Comparison of ENCODE assay signal across 1 cellular context in the genomic region with DNA sequence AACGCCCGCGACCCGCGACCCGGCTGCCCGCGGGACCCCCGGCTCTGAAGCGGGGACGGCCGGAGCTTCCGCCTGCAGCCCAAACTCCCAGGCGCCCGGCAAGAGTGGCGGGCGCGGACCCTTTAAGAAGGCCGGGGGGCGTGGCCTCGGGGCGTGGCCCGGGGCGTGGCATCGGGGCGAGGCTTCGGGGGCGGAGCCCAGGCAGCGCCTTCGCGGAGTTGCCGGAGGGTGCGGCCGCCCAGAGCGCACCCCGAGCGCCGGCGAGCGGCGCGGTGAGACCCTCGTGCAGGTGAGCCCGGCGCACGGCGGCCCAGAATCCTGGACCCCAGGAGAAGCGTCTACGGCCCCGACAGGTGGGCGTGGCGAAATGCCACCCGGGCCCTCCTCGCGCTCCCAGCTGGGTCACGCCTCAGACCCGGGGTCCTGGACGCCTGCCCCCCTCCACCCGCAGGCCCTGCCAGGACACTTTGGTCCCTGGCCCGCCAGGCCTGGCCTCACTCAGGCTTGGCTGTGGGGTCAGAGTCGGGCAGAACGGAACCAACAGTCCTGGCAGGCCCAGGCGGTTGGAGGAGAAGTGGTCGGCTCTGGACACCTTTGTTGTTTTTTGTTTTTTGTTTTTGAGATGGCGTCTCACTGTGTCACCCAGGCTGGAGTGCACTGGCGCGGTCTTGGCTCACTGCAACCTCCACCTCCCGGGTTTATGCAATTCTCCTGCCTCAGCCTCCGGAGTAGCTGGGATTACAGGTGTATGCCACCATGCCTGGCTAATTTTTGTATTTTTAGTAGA.
TF ChIP-seq lines count a peak whose summit lies in the region.

No MANE protein-coding gene starts in this region.

TF ChIP-seq in WTC11, 78 proteins besides CTCF, POLR2A, EP300 and RAD21:
- TF ChIP-seq, protein P1, sequence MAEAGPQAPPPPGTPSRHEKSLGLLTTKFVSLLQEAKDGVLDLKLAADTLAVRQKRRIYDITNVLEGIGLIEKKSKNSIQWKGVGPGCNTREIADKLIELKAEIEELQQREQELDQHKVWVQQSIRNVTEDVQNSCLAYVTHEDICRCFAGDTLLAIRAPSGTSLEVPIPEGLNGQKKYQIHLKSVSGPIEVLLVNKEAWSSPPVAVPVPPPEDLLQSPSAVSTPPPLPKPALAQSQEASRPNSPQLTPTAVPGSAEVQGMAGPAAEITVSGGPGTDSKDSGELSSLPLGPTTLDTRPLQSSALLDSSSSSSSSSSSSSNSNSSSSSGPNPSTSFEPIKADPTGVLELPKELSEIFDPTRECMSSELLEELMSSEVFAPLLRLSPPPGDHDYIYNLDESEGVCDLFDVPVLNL (CRISPR knock-in tag; IDR thresholded peaks at IDR 0.05; ENCODE audit: borderline replicate concordance, low read depth), result no peak
- TF ChIP-seq, protein P2, sequence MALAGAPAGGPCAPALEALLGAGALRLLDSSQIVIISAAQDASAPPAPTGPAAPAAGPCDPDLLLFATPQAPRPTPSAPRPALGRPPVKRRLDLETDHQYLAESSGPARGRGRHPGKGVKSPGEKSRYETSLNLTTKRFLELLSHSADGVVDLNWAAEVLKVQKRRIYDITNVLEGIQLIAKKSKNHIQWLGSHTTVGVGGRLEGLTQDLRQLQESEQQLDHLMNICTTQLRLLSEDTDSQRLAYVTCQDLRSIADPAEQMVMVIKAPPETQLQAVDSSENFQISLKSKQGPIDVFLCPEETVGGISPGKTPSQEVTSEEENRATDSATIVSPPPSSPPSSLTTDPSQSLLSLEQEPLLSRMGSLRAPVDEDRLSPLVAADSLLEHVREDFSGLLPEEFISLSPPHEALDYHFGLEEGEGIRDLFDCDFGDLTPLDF (CRISPR knock-in tag; IDR thresholded peaks at IDR 0.05), result no peak
- no peak for TF ChIP-seq PRRX2 (CRISPR knock-in tag; IDR thresholded peaks at IDR 0.05)
- TF ChIP-seq IRF2 (CRISPR knock-in tag; IDR thresholded peaks at IDR 0.05; ENCODE audit: borderline replicate concordance, low read depth), result no peak
- TF ChIP-seq, protein P3, sequence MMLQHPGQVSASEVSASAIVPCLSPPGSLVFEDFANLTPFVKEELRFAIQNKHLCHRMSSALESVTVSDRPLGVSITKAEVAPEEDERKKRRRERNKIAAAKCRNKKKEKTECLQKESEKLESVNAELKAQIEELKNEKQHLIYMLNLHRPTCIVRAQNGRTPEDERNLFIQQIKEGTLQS (CRISPR knock-in tag; conservative IDR thresholded peaks at IDR 0.05), result no peak
- TF ChIP-seq, protein P4, sequence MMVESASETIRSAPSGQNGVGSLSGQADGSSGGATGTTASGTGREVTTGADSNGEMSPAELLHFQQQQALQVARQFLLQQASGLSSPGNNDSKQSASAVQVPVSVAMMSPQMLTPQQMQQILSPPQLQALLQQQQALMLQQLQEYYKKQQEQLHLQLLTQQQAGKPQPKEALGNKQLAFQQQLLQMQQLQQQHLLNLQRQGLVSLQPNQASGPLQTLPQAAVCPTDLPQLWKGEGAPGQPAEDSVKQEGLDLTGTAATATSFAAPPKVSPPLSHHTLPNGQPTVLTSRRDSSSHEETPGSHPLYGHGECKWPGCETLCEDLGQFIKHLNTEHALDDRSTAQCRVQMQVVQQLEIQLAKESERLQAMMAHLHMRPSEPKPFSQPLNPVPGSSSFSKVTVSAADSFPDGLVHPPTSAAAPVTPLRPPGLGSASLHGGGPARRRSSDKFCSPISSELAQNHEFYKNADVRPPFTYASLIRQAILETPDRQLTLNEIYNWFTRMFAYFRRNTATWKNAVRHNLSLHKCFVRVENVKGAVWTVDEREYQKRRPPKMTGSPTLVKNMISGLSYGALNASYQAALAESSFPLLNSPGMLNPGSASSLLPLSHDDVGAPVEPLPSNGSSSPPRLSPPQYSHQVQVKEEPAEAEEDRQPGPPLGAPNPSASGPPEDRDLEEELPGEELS (CRISPR knock-in tag; IDR thresholded peaks at IDR 0.05), result no peak
- no peak for TF ChIP-seq MYBL2 (CRISPR knock-in tag; IDR thresholded peaks at IDR 0.05)
- TF ChIP-seq ZNF121 (CRISPR knock-in tag; IDR thresholded peaks at IDR 0.05), result no peak
- TF ChIP-seq ETV6 (CRISPR knock-in tag; IDR thresholded peaks at IDR 0.05), result peak; percentile 53; the same call in 1 of the 2 replicates
- no peak for TF ChIP-seq ZNF263 (CRISPR knock-in tag; IDR thresholded peaks at IDR 0.05; ENCODE audit: low read depth)
- TF ChIP-seq, protein P5, sequence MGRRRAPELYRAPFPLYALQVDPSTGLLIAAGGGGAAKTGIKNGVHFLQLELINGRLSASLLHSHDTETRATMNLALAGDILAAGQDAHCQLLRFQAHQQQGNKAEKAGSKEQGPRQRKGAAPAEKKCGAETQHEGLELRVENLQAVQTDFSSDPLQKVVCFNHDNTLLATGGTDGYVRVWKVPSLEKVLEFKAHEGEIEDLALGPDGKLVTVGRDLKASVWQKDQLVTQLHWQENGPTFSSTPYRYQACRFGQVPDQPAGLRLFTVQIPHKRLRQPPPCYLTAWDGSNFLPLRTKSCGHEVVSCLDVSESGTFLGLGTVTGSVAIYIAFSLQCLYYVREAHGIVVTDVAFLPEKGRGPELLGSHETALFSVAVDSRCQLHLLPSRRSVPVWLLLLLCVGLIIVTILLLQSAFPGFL (CRISPR knock-in tag; IDR thresholded peaks at IDR 0.05; ENCODE audit: borderline replicate concordance), result no peak
- TF ChIP-seq ZNF232 (CRISPR knock-in tag; IDR thresholded peaks at IDR 0.05), result no peak
- no peak for TF ChIP-seq GRHL2 (CRISPR knock-in tag; IDR thresholded peaks at IDR 0.05; ENCODE audit: insufficient replicate concordance, severe bottlenecking)
- TF ChIP-seq, protein P6, sequence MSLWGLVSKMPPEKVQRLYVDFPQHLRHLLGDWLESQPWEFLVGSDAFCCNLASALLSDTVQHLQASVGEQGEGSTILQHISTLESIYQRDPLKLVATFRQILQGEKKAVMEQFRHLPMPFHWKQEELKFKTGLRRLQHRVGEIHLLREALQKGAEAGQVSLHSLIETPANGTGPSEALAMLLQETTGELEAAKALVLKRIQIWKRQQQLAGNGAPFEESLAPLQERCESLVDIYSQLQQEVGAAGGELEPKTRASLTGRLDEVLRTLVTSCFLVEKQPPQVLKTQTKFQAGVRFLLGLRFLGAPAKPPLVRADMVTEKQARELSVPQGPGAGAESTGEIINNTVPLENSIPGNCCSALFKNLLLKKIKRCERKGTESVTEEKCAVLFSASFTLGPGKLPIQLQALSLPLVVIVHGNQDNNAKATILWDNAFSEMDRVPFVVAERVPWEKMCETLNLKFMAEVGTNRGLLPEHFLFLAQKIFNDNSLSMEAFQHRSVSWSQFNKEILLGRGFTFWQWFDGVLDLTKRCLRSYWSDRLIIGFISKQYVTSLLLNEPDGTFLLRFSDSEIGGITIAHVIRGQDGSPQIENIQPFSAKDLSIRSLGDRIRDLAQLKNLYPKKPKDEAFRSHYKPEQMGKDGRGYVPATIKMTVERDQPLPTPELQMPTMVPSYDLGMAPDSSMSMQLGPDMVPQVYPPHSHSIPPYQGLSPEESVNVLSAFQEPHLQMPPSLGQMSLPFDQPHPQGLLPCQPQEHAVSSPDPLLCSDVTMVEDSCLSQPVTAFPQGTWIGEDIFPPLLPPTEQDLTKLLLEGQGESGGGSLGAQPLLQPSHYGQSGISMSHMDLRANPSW (CRISPR knock-in tag; conservative IDR thresholded peaks at IDR 0.05; ENCODE audit: low read depth), result no peak
- TF ChIP-seq, protein P7, sequence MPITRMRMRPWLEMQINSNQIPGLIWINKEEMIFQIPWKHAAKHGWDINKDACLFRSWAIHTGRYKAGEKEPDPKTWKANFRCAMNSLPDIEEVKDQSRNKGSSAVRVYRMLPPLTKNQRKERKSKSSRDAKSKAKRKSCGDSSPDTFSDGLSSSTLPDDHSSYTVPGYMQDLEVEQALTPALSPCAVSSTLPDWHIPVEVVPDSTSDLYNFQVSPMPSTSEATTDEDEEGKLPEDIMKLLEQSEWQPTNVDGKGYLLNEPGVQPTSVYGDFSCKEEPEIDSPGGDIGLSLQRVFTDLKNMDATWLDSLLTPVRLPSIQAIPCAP (CRISPR knock-in tag; IDR thresholded peaks at IDR 0.05), result no peak
- TF ChIP-seq TP53 (CRISPR knock-in tag; IDR thresholded peaks at IDR 0.05), result no peak
- TF ChIP-seq HMGA2 (CRISPR knock-in tag; IDR thresholded peaks at IDR 0.05), result no peak
- TF ChIP-seq, protein P8, sequence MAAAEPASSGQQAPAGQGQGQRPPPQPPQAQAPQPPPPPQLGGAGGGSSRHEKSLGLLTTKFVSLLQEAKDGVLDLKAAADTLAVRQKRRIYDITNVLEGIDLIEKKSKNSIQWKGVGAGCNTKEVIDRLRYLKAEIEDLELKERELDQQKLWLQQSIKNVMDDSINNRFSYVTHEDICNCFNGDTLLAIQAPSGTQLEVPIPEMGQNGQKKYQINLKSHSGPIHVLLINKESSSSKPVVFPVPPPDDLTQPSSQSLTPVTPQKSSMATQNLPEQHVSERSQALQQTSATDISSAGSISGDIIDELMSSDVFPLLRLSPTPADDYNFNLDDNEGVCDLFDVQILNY (CRISPR knock-in tag; IDR thresholded peaks at IDR 0.05), result peak; percentile 73
- peak; percentile 95 for TF ChIP-seq SP1 (CRISPR knock-in tag; conservative IDR thresholded peaks at IDR 0.05)
- TF ChIP-seq, protein P9, sequence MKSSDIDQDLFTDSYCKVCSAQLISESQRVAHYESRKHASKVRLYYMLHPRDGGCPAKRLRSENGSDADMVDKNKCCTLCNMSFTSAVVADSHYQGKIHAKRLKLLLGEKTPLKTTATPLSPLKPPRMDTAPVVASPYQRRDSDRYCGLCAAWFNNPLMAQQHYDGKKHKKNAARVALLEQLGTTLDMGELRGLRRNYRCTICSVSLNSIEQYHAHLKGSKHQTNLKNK (CRISPR knock-in tag; IDR thresholded peaks at IDR 0.05), result no peak
- TF ChIP-seq, protein P10, sequence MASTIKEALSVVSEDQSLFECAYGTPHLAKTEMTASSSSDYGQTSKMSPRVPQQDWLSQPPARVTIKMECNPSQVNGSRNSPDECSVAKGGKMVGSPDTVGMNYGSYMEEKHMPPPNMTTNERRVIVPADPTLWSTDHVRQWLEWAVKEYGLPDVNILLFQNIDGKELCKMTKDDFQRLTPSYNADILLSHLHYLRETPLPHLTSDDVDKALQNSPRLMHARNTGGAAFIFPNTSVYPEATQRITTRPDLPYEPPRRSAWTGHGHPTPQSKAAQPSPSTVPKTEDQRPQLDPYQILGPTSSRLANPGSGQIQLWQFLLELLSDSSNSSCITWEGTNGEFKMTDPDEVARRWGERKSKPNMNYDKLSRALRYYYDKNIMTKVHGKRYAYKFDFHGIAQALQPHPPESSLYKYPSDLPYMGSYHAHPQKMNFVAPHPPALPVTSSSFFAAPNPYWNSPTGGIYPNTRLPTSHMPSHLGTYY (CRISPR knock-in tag; IDR thresholded peaks at IDR 0.05), result no peak
- no peak for TF ChIP-seq RELA (CRISPR knock-in tag; IDR thresholded peaks at IDR 0.05; ENCODE audit: borderline replicate concordance)
- TF ChIP-seq, protein P11, sequence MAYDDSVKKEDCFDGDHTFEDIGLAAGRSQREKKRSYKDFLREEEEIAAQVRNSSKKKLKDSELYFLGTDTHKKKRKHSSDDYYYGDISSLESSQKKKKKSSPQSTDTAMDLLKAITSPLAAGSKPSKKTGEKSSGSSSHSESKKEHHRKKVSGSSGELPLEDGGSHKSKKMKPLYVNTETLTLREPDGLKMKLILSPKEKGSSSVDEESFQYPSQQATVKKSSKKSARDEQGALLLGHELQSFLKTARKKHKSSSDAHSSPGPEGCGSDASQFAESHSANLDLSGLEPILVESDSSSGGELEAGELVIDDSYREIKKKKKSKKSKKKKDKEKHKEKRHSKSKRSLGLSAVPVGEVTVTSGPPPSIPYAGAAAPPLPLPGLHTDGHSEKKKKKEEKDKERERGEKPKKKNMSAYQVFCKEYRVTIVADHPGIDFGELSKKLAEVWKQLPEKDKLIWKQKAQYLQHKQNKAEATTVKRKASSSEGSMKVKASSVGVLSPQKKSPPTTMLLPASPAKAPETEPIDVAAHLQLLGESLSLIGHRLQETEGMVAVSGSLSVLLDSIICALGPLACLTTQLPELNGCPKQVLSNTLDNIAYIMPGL (CRISPR knock-in tag; IDR thresholded peaks at IDR 0.05), result no peak
- no peak for TF ChIP-seq CBFB (CRISPR knock-in tag; IDR thresholded peaks at IDR 0.05; ENCODE audit: low read depth)
TF ChIP-seq in WTC11: peak in this region for 3.
